ENCODE assay signal across 16 cellular contexts in genomic region chr17:66910651-66911285, GRCh38. TPM values are rescaled to one million over a fixed set of nuclear protein-coding genes. Genes with fewer than 3 reads are reported as not detected.
DNase-seq lines count a peak whose midpoint lies in the region; ATAC-seq and TF ChIP-seq lines count a peak whose summit lies in the region.
"Had no signal": no experiment of that assay in that cellular context is flagged by ENCODE, and none has a peak within 500 bp of the region (broad histone marks: within the 10 kb centered on the region; RNA-seq: fewer than 3 reads in every experiment).

No MANE protein-coding gene starts in this region.

- peaks cover 3% of the 10 kb centered on the region for H3K9me3 Mint-ChIP-seq in neural progenitor cell
- H3K9me3 Mint-ChIP-seq: CD4-positive, alpha-beta memory T cell had no signal

- H4K20me1 ChIP-seq in neural progenitor cell (ENCODE audit: low read depth) = no peaks in the 10 kb centered on the region

- no peak overlapping the region for H2AFZ ChIP-seq in neural progenitor cell (replicated peaks)
- H2AFZ ChIP-seq: GM23248 had no signal

- no peak overlapping the region for H3K4me3 Mint-ChIP-seq in neural progenitor cell
- H3K4me3 Mint-ChIP-seq: CD4-positive, alpha-beta memory T cell had no signal

- DNase-seq in RWPE2 (ENCODE audit: low spot score) (peak; percentile 52), mesenteric fat pad (ENCODE audit: low spot score) (peak; percentile 64), spleen (peak; percentile 67), upper lobe of right lung (peak; percentile 57), omental fat pad (ENCODE audit: low spot score) (no peak), neural progenitor cell (ENCODE audit: low spot score) (no peak)
- DNase-seq: C1 segment of cervical spinal cord; Calu3; CD4-positive, alpha-beta memory T cell; COR-L47; DMS53; DND-41; GM23248; H7; HCEC 1CT had no signal

- 78 to 92% (median 86%) methylated on average over 17 to 18 of the region's 18 CpGs for WGBS in spleen, 5 donors

- intact Hi-C loops in spleen (cut with DNase I; ENCODE audit: low total_unique reads) = no loop called here
- intact Hi-C loops in upper lobe of right lung (cut with DNase I) = no loop called here

- no peaks in the 10 kb centered on the region for H3F3A ChIP-seq in neural progenitor cell (ENCODE audit: low read depth)

- no peaks in the 10 kb centered on the region for H3K9me3 ChIP-seq in RWPE2 (ENCODE audit: severe bottlenecking)
- H3K9me3 ChIP-seq in spleen = no peaks in the 10 kb centered on the region
- H3K9me3 ChIP-seq in upper lobe of right lung = no peaks in the 10 kb centered on the region
- H3K9me3 ChIP-seq in neural progenitor cell (ENCODE audit: low read depth) = no peaks in the 10 kb centered on the region

- H3K36me3 ChIP-seq in RWPE2 (ENCODE audit: low read depth) (no peaks in the 10 kb centered on the region), spleen (no peaks in the 10 kb centered on the region), upper lobe of right lung (no peaks in the 10 kb centered on the region), neural progenitor cell (no peaks in the 10 kb centered on the region)

- ATAC-seq in RWPE2 (ENCODE audit: low read depth) (no peak), upper lobe of right lung (no peak), omental fat pad (ENCODE audit: low FRiP score) (no peak), HG03039 (IDR thresholded peaks at IDR 0.05; ENCODE audit: unreplicated experiment) (no peak)

- TF ChIP-seq CTCF in RWPE2 (IDR thresholded peaks at IDR 0.05; ENCODE audit: poor library complexity, severe bottlenecking) = no peak
- TF ChIP-seq CTCF in spleen (IDR thresholded peaks at IDR 0.05 in 8 of 11, conservative IDR thresholded peaks at IDR 0.05 in 3 of 11) = no peak
- TF ChIP-seq CTCF in upper lobe of right lung (IDR thresholded peaks at IDR 0.05) = no peak
- no peak for TF ChIP-seq CTCF in omental fat pad (IDR thresholded peaks at IDR 0.05)
- TF ChIP-seq CTCF in neural progenitor cell (IDR thresholded peaks at IDR 0.05) = no peak

- H3K4me2 ChIP-seq in neural progenitor cell = no peak overlapping the region

- H3K27ac ChIP-seq in RWPE2 (ENCODE audit: poor library complexity, severe bottlenecking) = no peak overlapping the region
- H3K27ac ChIP-seq in spleen = no peak overlapping the region
- no peak overlapping the region for H3K27ac ChIP-seq in upper lobe of right lung
- H3K27ac ChIP-seq in neural progenitor cell = no peak overlapping the region
- H3K27ac ChIP-seq: GM23248 had no signal

- peaks cover 5% of the 10 kb centered on the region for H3K27me3 Mint-ChIP-seq in neural progenitor cell (ENCODE audit: insufficient read depth, low read depth)

- H3K27me3 ChIP-seq in RWPE2 (ENCODE audit: insufficient read depth, poor library complexity, severe bottlenecking) = no peaks in the 10 kb centered on the region
- peaks cover 0 to 19% (median 0%) of the 10 kb centered on the region in 7 donors for H3K27me3 ChIP-seq in spleen (replicated peaks in 1 of 7)
- H3K27me3 ChIP-seq in upper lobe of right lung = no peaks in the 10 kb centered on the region
- H3K27me3 ChIP-seq in neural progenitor cell = no peaks in the 10 kb centered on the region

- peaks cover 6% of the 10 kb centered on the region for H3K4me1 Mint-ChIP-seq in neural progenitor cell

- H3K9ac ChIP-seq in neural progenitor cell = no peak overlapping the region
- H3K9ac ChIP-seq: GM23248 had no signal

- H3K79me2 ChIP-seq in neural progenitor cell (ENCODE audit: low read depth) = no peaks in the 10 kb centered on the region

- TF ChIP-seq POLR2A in spleen (IDR thresholded peaks at IDR 0.05) = no peak

- H3K36me3 Mint-ChIP-seq in neural progenitor cell = no peaks in the 10 kb centered on the region
- H3K36me3 Mint-ChIP-seq: CD4-positive, alpha-beta memory T cell had no signal

- H3K27ac Mint-ChIP-seq in neural progenitor cell = no peak overlapping the region

- no peak overlapping the region for H3K4me3 ChIP-seq in RWPE2 (ENCODE audit: severe bottlenecking)
- no peak overlapping the region for H3K4me3 ChIP-seq in spleen
- no peak overlapping the region for H3K4me3 ChIP-seq in upper lobe of right lung
- no peak overlapping the region for H3K4me3 ChIP-seq in neural progenitor cell
- H3K4me3 ChIP-seq: GM23248 had no signal

- H3K4me1 ChIP-seq in RWPE2 (ENCODE audit: insufficient read depth, poor library complexity, severe bottlenecking) (peaks cover 10% of the 10 kb centered on the region), spleen (peaks cover 0 to 6% (median 0%) of the 10 kb centered on the region in 6 donors), upper lobe of right lung (no peaks in the 10 kb centered on the region), neural progenitor cell (no peaks in the 10 kb centered on the region)

RNA-seq across cellular contexts. Expression of gene CACNG4, which starts 53.7 kb away (rescaled TPM):
- total RNA-seq in mesenteric fat pad (not detected), spleen (not detected), upper lobe of right lung (9.3 TPM), omental fat pad (1 to 10 TPM in 2 of 4 donors, under 1 TPM in 1, not detected in 1; 0.56 to 2.2 (median 1.1) TPM), neural progenitor cell (ENCODE audit: low replicate concordance) (0.34 and 1.2 TPM in 2 replicates)
- polyA plus RNA-seq in spleen = not detected
- total RNA-seq: CD4-positive, alpha-beta memory T cell; GM23248 had no signal
- polyA plus RNA-seq: CD4-positive, alpha-beta memory T cell; GM23248 had no signal

Comparison
In these comparisons a context has a peak if more than half of its experiments do, and no peak if none do; other contexts are left out.
1. DNase-seq: peak in RWPE2 (single experiment), mesenteric fat pad (single experiment), spleen (single experiment) and upper lobe of right lung (single experiment); none in omental fat pad (single experiment) and neural progenitor cell (single experiment).